In the genomic region with DNA sequence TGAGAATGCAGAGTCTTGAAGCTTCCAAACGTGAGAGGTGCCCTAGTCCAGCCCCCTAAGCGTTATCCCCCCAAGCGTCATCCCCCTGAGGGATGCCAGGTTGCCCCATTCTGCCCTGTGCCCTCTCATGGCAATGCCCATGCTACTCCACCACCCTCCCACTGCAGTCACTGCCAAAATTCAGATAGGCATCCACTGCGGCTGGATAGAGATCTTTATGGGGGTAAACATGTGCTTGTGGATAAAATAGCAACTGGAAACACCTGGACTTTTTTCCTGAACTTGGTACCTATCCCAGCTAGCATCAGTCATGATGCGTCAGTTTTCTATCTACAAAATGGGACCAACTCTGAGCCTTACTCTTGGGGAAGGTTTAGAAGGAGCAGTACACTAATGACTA, we compare ENCODE assay signal across 21 cellular contexts.
"Had no signal": no experiment of that assay in that cellular context is flagged by ENCODE, and none has a peak within 500 bp of the region (broad histone marks: within the 10 kb centered on the region; RNA-seq: fewer than 3 reads in every experiment).

No MANE protein-coding gene starts in this region.

- H3K9me3 ChIP-seq: esophagus muscularis mucosa, gastrocnemius medialis, psoas muscle, sigmoid colon, stomach, thoracic aorta, transverse colon had no signal

- FAIRE-seq: colon, small intestine had no signal

- H3K4me1 Mint-ChIP-seq: nephron progenitor cell had no signal

- H3K27ac ChIP-seq: epithelial cell of prostate, esophagus muscularis mucosa, gastrocnemius medialis, psoas muscle, sigmoid colon, stomach, thoracic aorta, transverse colon had no signal

- H3K4me3 Mint-ChIP-seq: dendritic cell treated with granulocyte-macrophage colony-stimulating factor and Interleukin-4, amounts not matched to agents 40 ng/mL and 50 ng/mL, for 4 days; effector memory CD8-positive, alpha-beta T cell; naive thymus-derived CD4-positive, alpha-beta T cell; nephron progenitor cell had no signal

- H3K36me3 ChIP-seq: esophagus muscularis mucosa, gastrocnemius medialis, sigmoid colon, stomach, thoracic aorta, transverse colon had no signal

- H3K9me3 Mint-ChIP-seq: dendritic cell treated with granulocyte-macrophage colony-stimulating factor and Interleukin-4, amounts not matched to agents 40 ng/mL and 50 ng/mL, for 4 days; effector memory CD8-positive, alpha-beta T cell; naive thymus-derived CD4-positive, alpha-beta T cell; nephron progenitor cell had no signal

- ATAC-seq: effector memory CD8-positive, alpha-beta T cell; gastrocnemius medialis; left ventricle myocardium superior; naive thymus-derived CD4-positive, alpha-beta T cell; psoas muscle had no signal

- H3K27me3 ChIP-seq: sigmoid colon had no signal

- DNase-seq: effector memory CD8-positive, alpha-beta T cell; gastrocnemius medialis; glutamatergic neuron; left ventricle myocardium superior; naive thymus-derived CD4-positive, alpha-beta T cell; nephron progenitor cell; psoas muscle; retina; sigmoid colon; small intestine; stimulated activated CD4-positive, alpha-beta T cell treated with anti-CD3 and anti-CD28 coated beads, Interleukin-12 subunit alpha, Interleukin-12 subunit beta, amount 100 ng/mL, for 4 hours; stimulated activated naive CD4-positive, alpha-beta T cell; stomach; substantia nigra; transverse colon had no signal

- H3K4me3 ChIP-seq: esophagus muscularis mucosa, gastrocnemius medialis, lung, psoas muscle, sigmoid colon, stomach, thoracic aorta, transverse colon had no signal

- H3K4me1 ChIP-seq: gastrocnemius medialis, psoas muscle, stomach, transverse colon had no signal

- H3K27ac Mint-ChIP-seq: dendritic cell treated with granulocyte-macrophage colony-stimulating factor and Interleukin-4, amounts not matched to agents 40 ng/mL and 50 ng/mL, for 4 days; effector memory CD8-positive, alpha-beta T cell; naive thymus-derived CD4-positive, alpha-beta T cell; nephron progenitor cell had no signal
